Comparison of ENCODE assay signal across 34 cellular contexts in the genomic region with DNA sequence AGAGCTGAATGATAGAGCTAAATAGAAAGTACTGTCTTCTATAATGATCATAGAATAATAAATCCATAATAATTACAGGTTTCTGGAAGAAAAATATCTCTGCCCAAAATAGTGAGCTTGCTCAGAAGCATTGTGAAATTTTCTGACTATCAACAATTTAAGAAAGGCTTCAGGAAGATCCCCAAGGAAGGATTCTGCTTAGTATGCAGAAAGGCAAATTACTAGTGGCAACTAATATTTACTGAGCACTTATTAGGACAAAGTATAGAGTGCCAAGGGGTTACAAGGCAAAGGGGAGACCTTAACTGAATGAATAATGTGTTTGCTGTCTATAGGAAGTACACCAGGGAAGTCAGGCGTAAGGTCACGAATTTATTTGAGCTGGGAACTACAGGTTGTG.
"Had no signal": no experiment of that assay in that cellular context is flagged by ENCODE, and none has a peak within 500 bp of the region (broad histone marks: within the 10 kb centered on the region; RNA-seq: fewer than 3 reads in every experiment).

No MANE protein-coding gene starts in this region.

- DNase-seq: activated effector memory CD4-positive, alpha-beta T cell treated with anti-CD3 and anti-CD28 coated beads, Interleukin-2, amount 50 U/mL, for 16 hours; activated effector memory CD4-positive, alpha-beta T cell treated with Interleukin-2 at 50 U/mL for 16 hours; activated gamma-delta T cell; activated gamma-delta T cell treated with Interleukin-2 at 50 U/mL for 16 hours; activated naive CD4-positive, alpha-beta T cell; activated naive CD4-positive, alpha-beta T cell treated with anti-CD3 and anti-CD28 coated beads for 36 hours; activated naive CD4-positive, alpha-beta T cell treated with anti-CD3 and anti-CD28 coated beads, Interleukin-2, amount 10 ng/mL, durations not matched to agents 7 days and 5 days; activated naive CD4-positive, alpha-beta T cell treated with anti-CD3 and anti-CD28 coated beads, Interleukin-2, amount 50 U/mL, for 16 hours; activated naive CD4-positive, alpha-beta T cell treated with Interleukin-2 at 50 U/mL for 16 hours; activated naive CD8-positive, alpha-beta T cell treated with anti-CD3 and anti-CD28 coated beads for 36 hours; activated naive CD8-positive, alpha-beta T cell treated with anti-CD3 and anti-CD28 coated beads, Interleukin-2, amount 10 ng/mL, durations not matched to agents 7 days and 5 days; activated naive CD8-positive, alpha-beta T cell treated with anti-CD3 and anti-CD28 coated beads, Interleukin-2, amount 50 U/mL, for 24 hours; activated T-cell treated with anti-CD3 and anti-CD28 coated beads, Interleukin-2, amount 50 U/mL, for 1 hour; activated T-cell treated with anti-CD3 and anti-CD28 coated beads, Interleukin-2, amount 50 U/mL, for 24 hours; activated T-cell treated with anti-CD3 and anti-CD28 coated beads, Interleukin-2, amount 50 U/mL, for 4 hours; activated T-cell treated with anti-CD3 and anti-CD28 coated beads, Interleukin-2, amount 50 U/mL, for 48 hours; activated T-cell treated with anti-CD3 and anti-CD28 coated beads, Interleukin-2, amount 50 U/mL, for 72 hours; adrenal gland; amniotic stem cell; amygdala; anterior cingulate cortex; aorta; body of pancreas; brain microvascular endothelial cell; caudate nucleus; central memory CD4-positive, alpha-beta T cell; cerebellar nuclear complex had no signal

- H3K27me3 ChIP-seq: adrenal gland, ascending aorta, body of pancreas, brain microvascular endothelial cell, breast epithelium, cardiac muscle cell had no signal

- H3K27ac ChIP-seq: adrenal gland, ascending aorta, body of pancreas, brain microvascular endothelial cell, breast epithelium, cardiac muscle cell had no signal

- ATAC-seq: activated naive CD4-positive, alpha-beta T cell treated with anti-CD3 and anti-CD28 coated beads, Interleukin-2, amount 50 U/mL, for 72 hours; activated naive CD8-positive, alpha-beta T cell treated with anti-CD3 and anti-CD28 coated beads, Interleukin-2, amount 50 U/mL, for 24 hours; activated T-cell treated with anti-CD3 and anti-CD28 coated beads, Interleukin-2, amount 50 U/mL, for 4 hours; activated T-cell treated with anti-CD3 and anti-CD28 coated beads, Interleukin-2, amount 50 U/mL, for 72 hours; activated T-helper 17 cell treated with anti-CD3 and anti-CD28 coated beads, Interleukin-2, amount 50 U/mL, for 72 hours; body of pancreas had no signal

- FAIRE-seq: astrocyte, bronchial epithelial cell had no signal

- H3K9me3 ChIP-seq: adrenal gland, ascending aorta, body of pancreas, breast epithelium had no signal

- H3K36me3 ChIP-seq: adrenal gland, ascending aorta, brain microvascular endothelial cell, breast epithelium had no signal

- H3K4me3 ChIP-seq: adrenal gland, ascending aorta, body of pancreas, breast epithelium, cardiac muscle cell had no signal

- H3K4me1 ChIP-seq: adrenal gland, ascending aorta, body of pancreas, breast epithelium had no signal
